ENCODE assay signal across 1 cellular context in the genomic region with DNA sequence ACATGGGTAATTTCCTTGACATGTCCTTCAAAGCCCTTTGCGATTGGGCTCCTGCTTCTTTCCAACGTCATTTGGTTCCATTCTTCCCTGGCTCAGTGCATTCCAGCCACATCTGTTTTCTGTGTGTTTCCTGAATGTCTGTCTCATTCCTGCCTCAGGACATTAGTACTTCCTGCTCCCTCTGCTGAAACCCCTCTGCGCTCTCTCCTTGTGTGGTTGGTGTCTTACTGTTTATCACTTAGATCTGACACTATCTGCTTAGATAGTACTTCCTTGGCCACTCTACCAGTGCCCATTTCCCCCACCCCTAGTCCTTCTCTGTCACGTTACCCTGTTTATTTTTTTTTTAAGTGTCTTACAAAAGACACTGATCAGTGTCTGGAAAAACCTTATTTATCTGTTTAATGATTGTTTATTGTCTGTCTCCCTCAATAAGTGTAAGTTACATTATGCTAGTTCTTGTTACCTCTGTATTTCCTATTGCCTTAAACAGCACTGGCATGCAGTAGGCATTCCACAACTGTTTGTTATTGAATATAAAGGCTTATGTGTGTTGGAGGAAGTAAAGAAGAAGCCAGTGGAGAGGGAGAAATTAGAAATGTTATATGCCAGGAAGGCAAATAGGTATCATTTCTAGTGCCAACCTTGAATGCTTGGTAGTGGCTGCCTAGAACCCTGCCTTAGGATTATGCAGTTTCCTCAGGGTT.
A peak's percentile ranks its signal among the peaks of the same experiment; 100 is the strongest.
TF ChIP-seq lines count a peak whose summit lies in the region.

No MANE protein-coding gene starts in this region.

TF ChIP-seq in SK-N-SH, 30 proteins besides CTCF, POLR2A, EP300 and RAD21:
- TF ChIP-seq SMC3 (IDR thresholded peaks at IDR 0.05; ENCODE audit: low read depth, low read length) = no peak
- TF ChIP-seq, protein P1, sequence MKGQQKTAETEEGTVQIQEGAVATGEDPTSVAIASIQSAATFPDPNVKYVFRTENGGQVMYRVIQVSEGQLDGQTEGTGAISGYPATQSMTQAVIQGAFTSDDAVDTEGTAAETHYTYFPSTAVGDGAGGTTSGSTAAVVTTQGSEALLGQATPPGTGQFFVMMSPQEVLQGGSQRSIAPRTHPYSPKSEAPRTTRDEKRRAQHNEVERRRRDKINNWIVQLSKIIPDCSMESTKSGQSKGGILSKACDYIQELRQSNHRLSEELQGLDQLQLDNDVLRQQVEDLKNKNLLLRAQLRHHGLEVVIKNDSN (IDR thresholded peaks at IDR 0.05; ENCODE audit: borderline replicate concordance, low read depth) = no peak
- peak; percentile 39; the same call in 1 of the 2 replicates for TF ChIP-seq RCOR1 (IDR thresholded peaks at IDR 0.05; ENCODE audit: low read length)
- TF ChIP-seq TCF12 (IDR thresholded peaks at IDR 0.05) = peak; percentile 54; the same call in 1 of the 2 replicates
- no peak for TF ChIP-seq RFX5 (IDR thresholded peaks at IDR 0.05; ENCODE audit: low read length)
- 0 out of 2 replicates have a peak, but pooled peaks have one; percentile 20 for TF ChIP-seq ELF1 (IDR thresholded peaks at IDR 0.05)
- TF ChIP-seq, protein P2, sequence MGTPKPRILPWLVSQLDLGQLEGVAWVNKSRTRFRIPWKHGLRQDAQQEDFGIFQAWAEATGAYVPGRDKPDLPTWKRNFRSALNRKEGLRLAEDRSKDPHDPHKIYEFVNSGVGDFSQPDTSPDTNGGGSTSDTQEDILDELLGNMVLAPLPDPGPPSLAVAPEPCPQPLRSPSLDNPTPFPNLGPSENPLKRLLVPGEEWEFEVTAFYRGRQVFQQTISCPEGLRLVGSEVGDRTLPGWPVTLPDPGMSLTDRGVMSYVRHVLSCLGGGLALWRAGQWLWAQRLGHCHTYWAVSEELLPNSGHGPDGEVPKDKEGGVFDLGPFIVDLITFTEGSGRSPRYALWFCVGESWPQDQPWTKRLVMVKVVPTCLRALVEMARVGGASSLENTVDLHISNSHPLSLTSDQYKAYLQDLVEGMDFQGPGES (IDR thresholded peaks at IDR 0.05; ENCODE audit: low read depth, low read length) = no peak
- no peak for TF ChIP-seq TAF1 (IDR thresholded peaks at IDR 0.05; ENCODE audit: borderline replicate concordance, low read depth, low read length)
TF ChIP-seq in SK-N-SH: peak in this region for 3.
